Comparison of ENCODE assay signal across 1 cellular context in the genomic region with DNA sequence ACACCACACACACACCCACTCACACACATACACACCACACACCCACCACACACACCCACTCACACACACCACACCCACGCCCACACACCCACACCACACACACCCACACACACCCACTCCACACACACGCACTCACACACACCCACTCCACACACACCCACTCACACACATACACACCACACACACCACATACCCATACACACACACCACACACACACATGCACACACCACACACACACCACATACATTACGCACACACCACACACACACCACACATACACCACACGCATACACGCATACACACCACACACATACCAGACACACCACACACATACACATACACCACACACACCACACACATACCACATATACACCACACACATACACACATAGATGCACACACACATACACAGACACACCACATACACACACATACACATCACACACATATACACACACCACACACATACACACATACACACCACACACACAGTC.
TF ChIP-seq lines count a peak whose summit lies in the region.

No MANE protein-coding gene starts in this region.

TF ChIP-seq in H1, 55 proteins besides CTCF, POLR2A, EP300 and RAD21:
- no peak for TF ChIP-seq MAFK (IDR thresholded peaks at IDR 0.05; ENCODE audit: low read depth, low read length)
- no peak for TF ChIP-seq CBX5 (IDR thresholded peaks at IDR 0.05; ENCODE audit: low read depth, low read length)
- no peak for TF ChIP-seq ZNF274 (IDR thresholded peaks at IDR 0.05; ENCODE audit: borderline replicate concordance, extremely low read depth, low read length)
- TF ChIP-seq HDAC2 (IDR thresholded peaks at IDR 0.05; ENCODE audit: borderline replicate concordance in 1 of 2, low read depth in 2 of 2, low read length in 2 of 2): no peak
- TF ChIP-seq SAP30 (IDR thresholded peaks at IDR 0.05; ENCODE audit: insufficient read depth, insufficient replicate concordance, low read length): no peak
- TF ChIP-seq EGR1 (IDR thresholded peaks at IDR 0.05; ENCODE audit: borderline replicate concordance, low read depth, low read length): no peak
- no peak for TF ChIP-seq USF2 (IDR thresholded peaks at IDR 0.05; ENCODE audit: low read length)
- TF ChIP-seq, protein P1, sequence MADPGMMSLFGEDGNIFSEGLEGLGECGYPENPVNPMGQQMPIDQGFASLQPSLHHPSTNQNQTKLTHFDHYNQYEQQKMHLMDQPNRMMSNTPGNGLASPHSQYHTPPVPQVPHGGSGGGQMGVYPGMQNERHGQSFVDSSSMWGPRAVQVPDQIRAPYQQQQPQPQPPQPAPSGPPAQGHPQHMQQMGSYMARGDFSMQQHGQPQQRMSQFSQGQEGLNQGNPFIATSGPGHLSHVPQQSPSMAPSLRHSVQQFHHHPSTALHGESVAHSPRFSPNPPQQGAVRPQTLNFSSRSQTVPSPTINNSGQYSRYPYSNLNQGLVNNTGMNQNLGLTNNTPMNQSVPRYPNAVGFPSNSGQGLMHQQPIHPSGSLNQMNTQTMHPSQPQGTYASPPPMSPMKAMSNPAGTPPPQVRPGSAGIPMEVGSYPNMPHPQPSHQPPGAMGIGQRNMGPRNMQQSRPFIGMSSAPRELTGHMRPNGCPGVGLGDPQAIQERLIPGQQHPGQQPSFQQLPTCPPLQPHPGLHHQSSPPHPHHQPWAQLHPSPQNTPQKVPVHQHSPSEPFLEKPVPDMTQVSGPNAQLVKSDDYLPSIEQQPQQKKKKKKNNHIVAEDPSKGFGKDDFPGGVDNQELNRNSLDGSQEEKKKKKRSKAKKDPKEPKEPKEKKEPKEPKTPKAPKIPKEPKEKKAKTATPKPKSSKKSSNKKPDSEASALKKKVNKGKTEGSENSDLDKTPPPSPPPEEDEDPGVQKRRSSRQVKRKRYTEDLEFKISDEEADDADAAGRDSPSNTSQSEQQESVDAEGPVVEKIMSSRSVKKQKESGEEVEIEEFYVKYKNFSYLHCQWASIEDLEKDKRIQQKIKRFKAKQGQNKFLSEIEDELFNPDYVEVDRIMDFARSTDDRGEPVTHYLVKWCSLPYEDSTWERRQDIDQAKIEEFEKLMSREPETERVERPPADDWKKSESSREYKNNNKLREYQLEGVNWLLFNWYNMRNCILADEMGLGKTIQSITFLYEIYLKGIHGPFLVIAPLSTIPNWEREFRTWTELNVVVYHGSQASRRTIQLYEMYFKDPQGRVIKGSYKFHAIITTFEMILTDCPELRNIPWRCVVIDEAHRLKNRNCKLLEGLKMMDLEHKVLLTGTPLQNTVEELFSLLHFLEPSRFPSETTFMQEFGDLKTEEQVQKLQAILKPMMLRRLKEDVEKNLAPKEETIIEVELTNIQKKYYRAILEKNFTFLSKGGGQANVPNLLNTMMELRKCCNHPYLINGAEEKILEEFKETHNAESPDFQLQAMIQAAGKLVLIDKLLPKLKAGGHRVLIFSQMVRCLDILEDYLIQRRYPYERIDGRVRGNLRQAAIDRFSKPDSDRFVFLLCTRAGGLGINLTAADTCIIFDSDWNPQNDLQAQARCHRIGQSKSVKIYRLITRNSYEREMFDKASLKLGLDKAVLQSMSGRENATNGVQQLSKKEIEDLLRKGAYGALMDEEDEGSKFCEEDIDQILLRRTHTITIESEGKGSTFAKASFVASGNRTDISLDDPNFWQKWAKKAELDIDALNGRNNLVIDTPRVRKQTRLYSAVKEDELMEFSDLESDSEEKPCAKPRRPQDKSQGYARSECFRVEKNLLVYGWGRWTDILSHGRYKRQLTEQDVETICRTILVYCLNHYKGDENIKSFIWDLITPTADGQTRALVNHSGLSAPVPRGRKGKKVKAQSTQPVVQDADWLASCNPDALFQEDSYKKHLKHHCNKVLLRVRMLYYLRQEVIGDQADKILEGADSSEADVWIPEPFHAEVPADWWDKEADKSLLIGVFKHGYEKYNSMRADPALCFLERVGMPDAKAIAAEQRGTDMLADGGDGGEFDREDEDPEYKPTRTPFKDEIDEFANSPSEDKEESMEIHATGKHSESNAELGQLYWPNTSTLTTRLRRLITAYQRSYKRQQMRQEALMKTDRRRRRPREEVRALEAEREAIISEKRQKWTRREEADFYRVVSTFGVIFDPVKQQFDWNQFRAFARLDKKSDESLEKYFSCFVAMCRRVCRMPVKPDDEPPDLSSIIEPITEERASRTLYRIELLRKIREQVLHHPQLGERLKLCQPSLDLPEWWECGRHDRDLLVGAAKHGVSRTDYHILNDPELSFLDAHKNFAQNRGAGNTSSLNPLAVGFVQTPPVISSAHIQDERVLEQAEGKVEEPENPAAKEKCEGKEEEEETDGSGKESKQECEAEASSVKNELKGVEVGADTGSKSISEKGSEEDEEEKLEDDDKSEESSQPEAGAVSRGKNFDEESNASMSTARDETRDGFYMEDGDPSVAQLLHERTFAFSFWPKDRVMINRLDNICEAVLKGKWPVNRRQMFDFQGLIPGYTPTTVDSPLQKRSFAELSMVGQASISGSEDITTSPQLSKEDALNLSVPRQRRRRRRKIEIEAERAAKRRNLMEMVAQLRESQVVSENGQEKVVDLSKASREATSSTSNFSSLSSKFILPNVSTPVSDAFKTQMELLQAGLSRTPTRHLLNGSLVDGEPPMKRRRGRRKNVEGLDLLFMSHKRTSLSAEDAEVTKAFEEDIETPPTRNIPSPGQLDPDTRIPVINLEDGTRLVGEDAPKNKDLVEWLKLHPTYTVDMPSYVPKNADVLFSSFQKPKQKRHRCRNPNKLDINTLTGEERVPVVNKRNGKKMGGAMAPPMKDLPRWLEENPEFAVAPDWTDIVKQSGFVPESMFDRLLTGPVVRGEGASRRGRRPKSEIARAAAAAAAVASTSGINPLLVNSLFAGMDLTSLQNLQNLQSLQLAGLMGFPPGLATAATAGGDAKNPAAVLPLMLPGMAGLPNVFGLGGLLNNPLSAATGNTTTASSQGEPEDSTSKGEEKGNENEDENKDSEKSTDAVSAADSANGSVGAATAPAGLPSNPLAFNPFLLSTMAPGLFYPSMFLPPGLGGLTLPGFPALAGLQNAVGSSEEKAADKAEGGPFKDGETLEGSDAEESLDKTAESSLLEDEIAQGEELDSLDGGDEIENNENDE (IDR thresholded peaks at IDR 0.05; ENCODE audit: insufficient replicate concordance, low read length): no peak
- TF ChIP-seq SRF (IDR thresholded peaks at IDR 0.05; ENCODE audit: low read depth, low read length): no peak
- TF ChIP-seq RNF2 (IDR thresholded peaks at IDR 0.05; ENCODE audit: borderline replicate concordance, low read depth, low read length, missing control alignments, poor library complexity, severe bottlenecking): no peak
- no peak for TF ChIP-seq ASH2L (IDR thresholded peaks at IDR 0.05; ENCODE audit: low read length)
- no peak for TF ChIP-seq TCF12 (IDR thresholded peaks at IDR 0.05; ENCODE audit: low read depth, low read length)
- TF ChIP-seq JUND (IDR thresholded peaks at IDR 0.05; ENCODE audit: low read length): no peak
